Comparison of ENCODE assay signal across 29 cellular contexts in genomic region chr19:11038511-11038910, GRCh38. TPM values are rescaled to one million over a fixed set of nuclear protein-coding genes. Genes with fewer than 3 reads are reported as not detected.
DNase-seq lines count a peak whose midpoint lies in the region; ATAC-seq and TF ChIP-seq lines count a peak whose summit lies in the region.
"Had no signal": no experiment of that assay in that cellular context is flagged by ENCODE, and none has a peak within 500 bp of the region (broad histone marks: within the 10 kb centered on the region; RNA-seq: fewer than 3 reads in every experiment).

No MANE protein-coding gene starts in this region.

- no peak overlapping the region for H4K8ac ChIP-seq in H9 (replicated peaks; ENCODE audit: insufficient read length, low read depth, low read length)

- H3K27me3 ChIP-seq in CD4-positive, CD25-positive, alpha-beta regulatory T cell (ENCODE audit: control insufficient read depth, insufficient read depth, low read length) = no peaks in the 10 kb centered on the region
- no peaks in the 10 kb centered on the region for H3K27me3 ChIP-seq in H9 (ENCODE audit: insufficient read depth, low read length)
- H3K27me3 ChIP-seq in endodermal cell (ENCODE audit: control insufficient read depth, insufficient read depth, low read length, poor library complexity, severe bottlenecking) = no peaks in the 10 kb centered on the region
- no peaks in the 10 kb centered on the region for H3K27me3 ChIP-seq in hepatocyte

- no peak overlapping the region for H2BK12ac ChIP-seq in H9 (ENCODE audit: insufficient read length, low read depth, low read length)

- H3K9me3 Mint-ChIP-seq in activated CD4-positive, alpha-beta T cell treated with anti-CD3 and anti-CD28 coated beads, Interleukin-2, amount 10 ng/mL, durations not matched to agents 7 days and 5 days = no peaks in the 10 kb centered on the region
- no peaks in the 10 kb centered on the region for H3K9me3 Mint-ChIP-seq in activated CD4-positive, alpha-beta T cell treated with anti-CD3 and anti-CD28 coated beads for 36 hours (ENCODE audit: low read depth)
- no peaks in the 10 kb centered on the region for H3K9me3 Mint-ChIP-seq in CD4-positive, CD25-positive, alpha-beta regulatory T cell
- H3K9me3 Mint-ChIP-seq in H9 (no peaks in the 10 kb centered on the region), endodermal cell (no peaks in the 10 kb centered on the region), WTC11 (no peaks in the 10 kb centered on the region)
- no peaks in the 10 kb centered on the region for H3K9me3 Mint-ChIP-seq in activated CD4-positive, alpha-beta memory T cell treated with anti-CD3 and anti-CD28 coated beads for 36 hours
- H3K9me3 Mint-ChIP-seq: GM23338, HFFc6 had no signal

- H3K23me2 ChIP-seq in H9 (ENCODE audit: insufficient read length, low read depth, low read length, poor library complexity, severe bottlenecking) = no peaks in the 10 kb centered on the region

- intact Hi-C loops in activated CD4-positive, alpha-beta T cell treated with anti-CD3 and anti-CD28 coated beads for 36 hours (cut with DNase I, micrococcal nuclease) = loop anchor here in 1 of 2 experiments (5.0 kb wide), 3 partner anchors 49 to 164 kb away; partner anchors contain the start of gene LDLR
- intact Hi-C loops in activated CD4-positive, alpha-beta memory T cell treated with anti-CD3 and anti-CD28 coated beads for 36 hours (cut with micrococcal nuclease) = loop anchor here (5.0 kb wide), 1 partner anchor 164 kb away; no protein-coding TSS in a partner anchor

- no peak overlapping the region for H3K18ac ChIP-seq in H9 (ENCODE audit: insufficient read length, low read depth, low read length)

- no peak overlapping the region for H2AFZ ChIP-seq in H9 (ENCODE audit: low read length)
- no peak overlapping the region for H2AFZ ChIP-seq in hepatocyte
- H2AFZ ChIP-seq: GM23338 had no signal

- H4K20me1 ChIP-seq in H9 (ENCODE audit: control insufficient read depth, insufficient read depth, insufficient read length) = no peaks in the 10 kb centered on the region
- peaks cover 2% of the 10 kb centered on the region for H4K20me1 ChIP-seq in hepatocyte (ENCODE audit: insufficient read depth, poor library complexity, severe bottlenecking)

- no peak overlapping the region for H4K5ac ChIP-seq in H9 (ENCODE audit: insufficient read length, low read depth, low read length)

- no peaks in the 10 kb centered on the region for H3K79me1 ChIP-seq in H9 (ENCODE audit: insufficient read depth, low read depth, low read length, poor library complexity, severe bottlenecking)

- peaks cover 6% of the 10 kb centered on the region for H3K4me1 ChIP-seq in CD4-positive, CD25-positive, alpha-beta regulatory T cell (ENCODE audit: control insufficient read depth, insufficient read depth, low read length, poor library complexity, severe bottlenecking)
- H3K4me1 ChIP-seq in H9 (ENCODE audit: insufficient read depth, low read length) (no peaks in the 10 kb centered on the region), endodermal cell (ENCODE audit: control insufficient read depth, insufficient read depth, low read length) (no peaks in the 10 kb centered on the region), hepatocyte (ENCODE audit: insufficient read depth) (no peaks in the 10 kb centered on the region)
- H3K4me1 ChIP-seq: HAP-1 had no signal

- H2BK5ac ChIP-seq in H9 (ENCODE audit: insufficient read length, low read length) = no peak overlapping the region

- no peak overlapping the region for H2AK5ac ChIP-seq in H9 (ENCODE audit: insufficient read length, low read length)

- TF ChIP-seq CTCF in H9 (conservative IDR thresholded peaks at IDR 0.05) (no peak), endodermal cell (conservative IDR thresholded peaks at IDR 0.05) (no peak), WTC11 (IDR thresholded peaks at IDR 0.05) (no peak), hepatocyte (IDR thresholded peaks at IDR 0.05; ENCODE audit: poor library complexity) (no peak)

- no peaks in the 10 kb centered on the region for H3K9me2 ChIP-seq in hepatocyte (replicated peaks; ENCODE audit: insufficient read depth)

- H3K36me3 ChIP-seq in CD4-positive, CD25-positive, alpha-beta regulatory T cell (ENCODE audit: control insufficient read depth, insufficient read depth, low read length) = peaks cover 43% of the 10 kb centered on the region
- H3K36me3 ChIP-seq in endodermal cell (ENCODE audit: control insufficient read depth, insufficient read depth, low read length) (peaks cover 87% of the 10 kb centered on the region), hepatocyte (replicated peaks; ENCODE audit: insufficient read depth, low read depth) (peaks cover 7% of the 10 kb centered on the region)

- no peak overlapping the region for H3K23ac ChIP-seq in H9 (ENCODE audit: insufficient read length, low read depth, low read length)

- CTCF ChIA-PET in activated CD4-positive, alpha-beta T cell treated with anti-CD3 and anti-CD28 coated beads, Interleukin-2, amount 10 ng/mL, durations not matched to agents 7 days and 5 days (lab: Charles Lee) = interaction anchor here (1.2 kb wide), 1 partner anchor 10 kb away, joined by 3 read pairs; no protein-coding TSS in a partner anchor
- CTCF ChIA-PET in activated CD4-positive, alpha-beta T cell treated with anti-CD3 and anti-CD28 coated beads for 36 hours (lab: Charles Lee) = interaction anchor here (0.6 kb wide), 1 partner anchor 300 kb away, joined by 3 read pairs; no protein-coding TSS in a partner anchor
- CTCF ChIA-PET in WTC11 (lab: Charles Lee) = no interaction called here
- CTCF ChIA-PET in activated CD4-positive, alpha-beta memory T cell treated with anti-CD3 and anti-CD28 coated beads for 36 hours (lab: Charles Lee) = interaction anchor here (0.7 to 1.0 kb wide), 2 partner anchors 88 to 103 kb away, joined by 3 to 4 read pairs; no protein-coding TSS in a partner anchor

- ATAC-seq in activated CD4-positive, alpha-beta T cell treated with anti-CD3 and anti-CD28 coated beads for 36 hours = no peak
- ATAC-seq in CD4-positive, CD25-positive, alpha-beta regulatory T cell (ENCODE audit: low read depth in 2 of 2) = no peak
- no peak for ATAC-seq in WTC11
- ATAC-seq: GM23338 had no signal

- H2BK20ac ChIP-seq in H9 (ENCODE audit: low read depth, low read length, poor library complexity, severe bottlenecking) = no peak overlapping the region

- H3K4ac ChIP-seq in H9 (ENCODE audit: low read depth, low read length) = no peak overlapping the region

- peaks cover 48% of the 10 kb centered on the region for H3K36me3 Mint-ChIP-seq in activated CD4-positive, alpha-beta T cell treated with anti-CD3 and anti-CD28 coated beads, Interleukin-2, amount 10 ng/mL, durations not matched to agents 7 days and 5 days (ENCODE audit: low read depth)
- H3K36me3 Mint-ChIP-seq in activated CD4-positive, alpha-beta T cell treated with anti-CD3 and anti-CD28 coated beads for 36 hours (ENCODE audit: low read depth) = peaks cover 36% of the 10 kb centered on the region
- peaks cover 46% of the 10 kb centered on the region for H3K36me3 Mint-ChIP-seq in CD4-positive, CD25-positive, alpha-beta regulatory T cell
- H3K36me3 Mint-ChIP-seq in H9 (ENCODE audit: insufficient read depth in 1 of 3, low read depth in 3 of 3) = peaks cover 60 to 90% (median 85%) of the 10 kb centered on the region in 3 experiments; a peak in 6 of 7 replicates
- H3K36me3 Mint-ChIP-seq in endodermal cell (ENCODE audit: low read depth) = peaks cover 75% of the 10 kb centered on the region
- H3K36me3 Mint-ChIP-seq in WTC11 = peaks cover 76% of the 10 kb centered on the region
- peaks cover 42% of the 10 kb centered on the region for H3K36me3 Mint-ChIP-seq in activated CD4-positive, alpha-beta memory T cell treated with anti-CD3 and anti-CD28 coated beads for 36 hours

- H3K9ac ChIP-seq in H9 (ENCODE audit: extremely low read depth, insufficient read length, low read length) = no peak overlapping the region
- no peak overlapping the region for H3K9ac ChIP-seq in endodermal cell (ENCODE audit: extremely low read depth, low read length, poor library complexity, severe bottlenecking)

- H3T11ph ChIP-seq in H9 (ENCODE audit: low read length) = no peak overlapping the region

- no peak overlapping the region for H2BK15ac ChIP-seq in H9 (ENCODE audit: low read depth, low read length)

- no peaks in the 10 kb centered on the region for H3K9me3 ChIP-seq in CD4-positive, CD25-positive, alpha-beta regulatory T cell (ENCODE audit: control insufficient read depth in 2 of 2, low read length in 2 of 2)
- no peaks in the 10 kb centered on the region for H3K9me3 ChIP-seq in H9 (ENCODE audit: control insufficient read depth, low read depth, low read length)
- H3K9me3 ChIP-seq in endodermal cell (ENCODE audit: control insufficient read depth, low read length) = no peaks in the 10 kb centered on the region
- no peaks in the 10 kb centered on the region for H3K9me3 ChIP-seq in hepatocyte (ENCODE audit: low read depth)
- H3K9me3 ChIP-seq: HAP-1 had no signal

- H3K79me2 ChIP-seq in H9 (ENCODE audit: insufficient read depth, low read length) = no peaks in the 10 kb centered on the region
- peaks cover 24% of the 10 kb centered on the region for H3K79me2 ChIP-seq in hepatocyte

- H3K56ac ChIP-seq in H9 (ENCODE audit: insufficient read length, low read depth, low read length) = no peak overlapping the region

- POLR2A ChIA-PET in activated CD4-positive, alpha-beta T cell treated with anti-CD3 and anti-CD28 coated beads, Interleukin-2, amount 10 ng/mL, durations not matched to agents 7 days and 5 days (lab: Charles Lee) = no interaction called here
- POLR2A ChIA-PET in activated CD4-positive, alpha-beta T cell treated with anti-CD3 and anti-CD28 coated beads for 36 hours (lab: Charles Lee) = no interaction called here
- POLR2A ChIA-PET in WTC11 (lab: Charles Lee) = no interaction called here
- POLR2A ChIA-PET in activated CD4-positive, alpha-beta memory T cell treated with anti-CD3 and anti-CD28 coated beads for 36 hours (lab: Charles Lee) = no interaction called here

- DNase-seq in activated CD4-positive, alpha-beta T cell treated with anti-CD3 and anti-CD28 coated beads, Interleukin-2, amount 10 ng/mL, durations not matched to agents 7 days and 5 days = no peak
- DNase-seq in activated CD4-positive, alpha-beta T cell treated with anti-CD3 and anti-CD28 coated beads for 36 hours = no peak
- no peak for DNase-seq in CD4-positive, CD25-positive, alpha-beta regulatory T cell
- no peak for DNase-seq in H9
- no peak for DNase-seq in endodermal cell
- DNase-seq in WTC11 (ENCODE audit: low spot score) = no peak
- no peak for DNase-seq in hepatocyte (ENCODE audit: low spot score)
- DNase-seq in activated CD4-positive, alpha-beta memory T cell treated with anti-CD3 and anti-CD28 coated beads for 36 hours = no peak
- DNase-seq: COR-L47, EL, GF-D8, HFFc6, IMR-90, KG1, NCI-H1048, NCI-H1417 treated with DMSO at 0.1 percent for 48 hours, NCI-H1694 treated with DMSO at 0.1 percent for 48 hours, NCI-H2081, NCI-H2171, NCI-H226, NCI-H510A, NCI-H69, RPMI8226, SHP77 treated with DMSO at 0.1 percent for 48 hours had no signal

- WGBS in H9 (ENCODE audit: extremely low coverage, insufficient read length, low lambda C conversion rate) = no CpG with 5 or more reads among the region's 4 CpGs
- WGBS in endodermal cell (ENCODE audit: insufficient coverage in 1 of 2, insufficient read length in 1 of 2), 2 experiments = 90 to 95% methylated on average over 2 to 4 of the region's 4 CpGs
- 98% methylated on average over 4 of the region's 4 CpGs for WGBS in hepatocyte (ENCODE audit: low lambda C conversion rate, missing lambda C conversion rate)

- no peak overlapping the region for H2BK120ac ChIP-seq in H9 (ENCODE audit: low read depth, low read length, poor library complexity, severe bottlenecking)

- H3K4me3 ChIP-seq in CD4-positive, CD25-positive, alpha-beta regulatory T cell (ENCODE audit: low read depth, low read length) = no peak overlapping the region
- H3K4me3 ChIP-seq in endodermal cell (ENCODE audit: low read length) (no peak overlapping the region), hepatocyte (no peak overlapping the region)
- H3K4me3 ChIP-seq: GM23338, HAP-1, SK-N-MC had no signal

- H3K4me3 Mint-ChIP-seq in activated CD4-positive, alpha-beta T cell treated with anti-CD3 and anti-CD28 coated beads, Interleukin-2, amount 10 ng/mL, durations not matched to agents 7 days and 5 days = no peak overlapping the region
- H3K4me3 Mint-ChIP-seq in activated CD4-positive, alpha-beta T cell treated with anti-CD3 and anti-CD28 coated beads for 36 hours = no peak overlapping the region
- no peak overlapping the region for H3K4me3 Mint-ChIP-seq in CD4-positive, CD25-positive, alpha-beta regulatory T cell
- H3K4me3 Mint-ChIP-seq in H9 = no peak overlapping the region
- H3K4me3 Mint-ChIP-seq in endodermal cell = no peak overlapping the region
- H3K4me3 Mint-ChIP-seq in WTC11 = no peak overlapping the region
- no peak overlapping the region for H3K4me3 Mint-ChIP-seq in activated CD4-positive, alpha-beta memory T cell treated with anti-CD3 and anti-CD28 coated beads for 36 hours
- H3K4me3 Mint-ChIP-seq: B cell, GM23338, HFFc6 had no signal

- no peak overlapping the region for H3K4me2 ChIP-seq in H9 (ENCODE audit: insufficient read depth, insufficient read length, low read length)
- H3K4me2 ChIP-seq in hepatocyte = no peak overlapping the region
- H3K4me2 ChIP-seq: GM23338 had no signal

- peaks cover 15% of the 10 kb centered on the region for H3K4me1 Mint-ChIP-seq in activated CD4-positive, alpha-beta T cell treated with anti-CD3 and anti-CD28 coated beads, Interleukin-2, amount 10 ng/mL, durations not matched to agents 7 days and 5 days
- H3K4me1 Mint-ChIP-seq in activated CD4-positive, alpha-beta T cell treated with anti-CD3 and anti-CD28 coated beads for 36 hours = peaks cover 6% of the 10 kb centered on the region
- peaks cover 0 to 12% (median 9%) of the 10 kb centered on the region in 4 donors for H3K4me1 Mint-ChIP-seq in CD4-positive, CD25-positive, alpha-beta regulatory T cell
- no peaks in the 10 kb centered on the region for H3K4me1 Mint-ChIP-seq in H9
- H3K4me1 Mint-ChIP-seq in endodermal cell = no peaks in the 10 kb centered on the region
- H3K4me1 Mint-ChIP-seq in WTC11 = no peaks in the 10 kb centered on the region
- peaks cover 4% of the 10 kb centered on the region for H3K4me1 Mint-ChIP-seq in activated CD4-positive, alpha-beta memory T cell treated with anti-CD3 and anti-CD28 coated beads for 36 hours (ENCODE audit: low read depth)
- H3K4me1 Mint-ChIP-seq: GM23338 had no signal

- no peak overlapping the region for H3K14ac ChIP-seq in H9 (ENCODE audit: insufficient read depth, low read length)

- H3K27ac ChIP-seq in CD4-positive, CD25-positive, alpha-beta regulatory T cell (ENCODE audit: insufficient read depth, low read length, poor library complexity, severe bottlenecking) = no peak overlapping the region
- H3K27ac ChIP-seq in H9 (ENCODE audit: insufficient read length, low read depth, low read length) (no peak overlapping the region), endodermal cell (ENCODE audit: low read depth, low read length) (no peak overlapping the region), hepatocyte (no peak overlapping the region)
- H3K27ac ChIP-seq: 22Rv1, SK-N-MC had no signal

- H4K91ac ChIP-seq in H9 (ENCODE audit: insufficient read length, low read depth, low read length) = no peak overlapping the region

- H3K27ac Mint-ChIP-seq in activated CD4-positive, alpha-beta T cell treated with anti-CD3 and anti-CD28 coated beads, Interleukin-2, amount 10 ng/mL, durations not matched to agents 7 days and 5 days = peak overlapping the region; percentile 41
- H3K27ac Mint-ChIP-seq in activated CD4-positive, alpha-beta T cell treated with anti-CD3 and anti-CD28 coated beads for 36 hours = no peak overlapping the region
- H3K27ac Mint-ChIP-seq in CD4-positive, CD25-positive, alpha-beta regulatory T cell = peak overlapping the region; percentile 26 to 65 (median 55)
- H3K27ac Mint-ChIP-seq in H9 = peak overlapping the region in 2 of 3 experiments; percentile 14 to 23; a peak in 1 of 7 replicates
- H3K27ac Mint-ChIP-seq in endodermal cell = peak overlapping the region; percentile 18
- no peak overlapping the region for H3K27ac Mint-ChIP-seq in WTC11
- H3K27ac Mint-ChIP-seq in activated CD4-positive, alpha-beta memory T cell treated with anti-CD3 and anti-CD28 coated beads for 36 hours = no peak overlapping the region
- H3K27ac Mint-ChIP-seq: B cell, GM23338, HFFc6 had no signal

- no peaks in the 10 kb centered on the region for H3K27me3 Mint-ChIP-seq in activated CD4-positive, alpha-beta T cell treated with anti-CD3 and anti-CD28 coated beads, Interleukin-2, amount 10 ng/mL, durations not matched to agents 7 days and 5 days
- no peaks in the 10 kb centered on the region for H3K27me3 Mint-ChIP-seq in activated CD4-positive, alpha-beta T cell treated with anti-CD3 and anti-CD28 coated beads for 36 hours
- no peaks in the 10 kb centered on the region for H3K27me3 Mint-ChIP-seq in CD4-positive, CD25-positive, alpha-beta regulatory T cell
- H3K27me3 Mint-ChIP-seq in H9 (ENCODE audit: low read depth) (no peaks in the 10 kb centered on the region; the same call in 1 of the 2 replicates), endodermal cell (ENCODE audit: insufficient read depth) (no peaks in the 10 kb centered on the region), WTC11 (ENCODE audit: low read depth) (no peaks in the 10 kb centered on the region)
- no peaks in the 10 kb centered on the region for H3K27me3 Mint-ChIP-seq in activated CD4-positive, alpha-beta memory T cell treated with anti-CD3 and anti-CD28 coated beads for 36 hours

RNA-seq across cellular contexts. Expression of gene LDLR, which starts 50.8 kb away (rescaled TPM):
- 10 to 100 TPM; 93.0 to 97.1 TPM for total RNA-seq in activated CD4-positive, alpha-beta T cell treated with anti-CD3 and anti-CD28 coated beads, Interleukin-2, amount 10 ng/mL, durations not matched to agents 7 days and 5 days
- 10 to 100 TPM; 73.0 to 73.8 TPM for total RNA-seq in activated CD4-positive, alpha-beta T cell treated with anti-CD3 and anti-CD28 coated beads for 36 hours
- 108 TPM for total RNA-seq in CD4-positive, CD25-positive, alpha-beta regulatory T cell
- polyA plus RNA-seq in CD4-positive, CD25-positive, alpha-beta regulatory T cell = 10 to 100 TPM in 2 of 4 donors, 1 to 10 TPM in 2; 5.1 to 12.7 (median 10.2) TPM
- total RNA-seq in H9 (2021) = 81.3 and 92.7 TPM in 2 replicates
- 100 to 1,000 TPM in 1 of 2 donors, 10 to 100 TPM in 1; 61.0 to 101 TPM for total RNA-seq in endodermal cell
- 105 TPM for polyA plus RNA-seq in endodermal cell (2013, experiment 1 of 2)
- polyA plus RNA-seq in endodermal cell (2013, experiment 2 of 2) = 103 TPM
- 93.5 to 98.9 TPM (median 97.8 TPM) in 3 replicates for total RNA-seq in WTC11 (2021)
- 110 and 126 TPM in 2 replicates for total RNA-seq in hepatocyte
- polyA plus RNA-seq in hepatocyte = 116 and 123 TPM in 2 replicates
- 10 to 100 TPM; 71.3 to 81.6 TPM for total RNA-seq in activated CD4-positive, alpha-beta memory T cell treated with anti-CD3 and anti-CD28 coated beads for 36 hours

Comparison
In these comparisons a context has a peak if more than half of its experiments do, and no peak if none do; other contexts are left out.
1. H3K27ac Mint-ChIP-seq: peak in activated CD4-positive, alpha-beta T cell treated with anti-CD3 and anti-CD28 coated beads, Interleukin-2, amount 10 ng/mL, durations not matched to agents 7 days and 5 days (single experiment), CD4-positive, CD25-positive, alpha-beta regulatory T cell (3 of 3), H9 (2 of 3) and endodermal cell (single experiment); none in activated CD4-positive, alpha-beta T cell treated with anti-CD3 and anti-CD28 coated beads for 36 hours (single experiment), WTC11 (single experiment) and activated CD4-positive, alpha-beta memory T cell treated with anti-CD3 and anti-CD28 coated beads for 36 hours (single experiment).